In genomic region chr11:10735532-10736465, GRCh38 we compare ENCODE assay signal across 1 cellular context.
TF ChIP-seq lines count a peak whose summit lies in the region.

No MANE protein-coding gene starts in this region.

TF ChIP-seq in K562, 482 proteins besides CTCF, POLR2A, EP300 and RAD21 (continued from another document and continues in another):
- TF ChIP-seq ID3 (CRISPR knock-in tag; IDR thresholded peaks at IDR 0.05) (no peak), ID3 (tag; IDR thresholded peaks at IDR 0.05) (0 out of 2 replicates have a peak, but pooled peaks have one; percentile 14), YY1 (IDR thresholded peaks at IDR 0.05; ENCODE audit: borderline replicate concordance in 1 of 3, control insufficient read depth in 1 of 3, extremely low read depth in 1 of 3, insufficient read depth in 3 of 3, insufficient read length in 1 of 3, insufficient replicate concordance in 2 of 3, low read depth in 1 of 3, low read length in 2 of 3) (peak in 1 of 3 experiments; percentile 40), ZNF696 (CRISPR knock-in tag; conservative IDR thresholded peaks at IDR 0.05) (no peak), EHMT2 (IDR thresholded peaks at IDR 0.05) (no peak), TARDBP (IDR thresholded peaks at IDR 0.05) (no peak), CEBPG (CRISPR knock-in tag; IDR thresholded peaks at IDR 0.05) (no peak), CEBPG (tag; conservative IDR thresholded peaks at IDR 0.05 in 1 of 2, IDR thresholded peaks at IDR 0.05 in 1 of 2) (0 out of 4 replicates have a peak, but pooled peaks of 1 of the 2 experiments have one; percentile 6), ETV5 (CRISPR knock-in tag; IDR thresholded peaks at IDR 0.05; ENCODE audit: low read depth) (peak; percentile 91), L3MBTL2 (IDR thresholded peaks at IDR 0.05) (peak; percentile 61; the same call in 1 of the 2 replicates), XRCC5 (IDR thresholded peaks at IDR 0.05; ENCODE audit: low read depth, low read length) (peak; percentile 66; the same call in 1 of the 2 replicates), ZNF436 (CRISPR knock-in tag; IDR thresholded peaks at IDR 0.05) (no peak), LARP7 (IDR thresholded peaks at IDR 0.05) (no peak), MYNN (IDR thresholded peaks at IDR 0.05) (peak; percentile 55), MYNN (CRISPR knock-in tag; IDR thresholded peaks at IDR 0.05) (no peak), RBBP5 (IDR thresholded peaks at IDR 0.05; ENCODE audit: borderline replicate concordance, insufficient read depth, low read length, poor library complexity, severe bottlenecking) (peak; percentile 29), TEAD2 (tag; IDR thresholded peaks at IDR 0.05) (no peak), REST (CRISPR knock-in tag; IDR thresholded peaks at IDR 0.05; ENCODE audit: low read depth) (no peak), STAG1 (CRISPR knock-in tag; IDR thresholded peaks at IDR 0.05; ENCODE audit: borderline replicate concordance) (peak; percentile 100), FOXJ3 (CRISPR knock-in tag; IDR thresholded peaks at IDR 0.05) (no peak), MAX (CRISPR knock-in tag; IDR thresholded peaks at IDR 0.05) (peak; percentile 61), LEF1 (IDR thresholded peaks at IDR 0.05) (no peak), ARID2 (IDR thresholded peaks at IDR 0.05) (peak; percentile 98), BCOR (IDR thresholded peaks at IDR 0.05) (no peak; the same call in 1 of the 2 replicates), DLX4 (CRISPR knock-in tag; IDR thresholded peaks at IDR 0.05) (no peak), KHSRP (IDR thresholded peaks at IDR 0.05) (no peak), HES1 (IDR thresholded peaks at IDR 0.05; ENCODE audit: low read depth) (no peak), ZNF347 (CRISPR knock-in tag; IDR thresholded peaks at IDR 0.05; ENCODE audit: low read depth) (no peak), ZNF57 (CRISPR knock-in tag; IDR thresholded peaks at IDR 0.05) (no peak), FOXA3 (CRISPR knock-in tag; conservative IDR thresholded peaks at IDR 0.05 in 1 of 2, IDR thresholded peaks at IDR 0.05 in 1 of 2) (peak in 1 of 2 experiments; percentile 73; a peak in 2 of 4 replicates), ZNF76 (CRISPR knock-in tag; IDR thresholded peaks at IDR 0.05; ENCODE audit: borderline replicate concordance) (no peak), MCM2 (IDR thresholded peaks at IDR 0.05; ENCODE audit: low read depth) (no peak), SMAD2 (IDR thresholded peaks at IDR 0.05; ENCODE audit: low read depth, low read length) (no peak), ZNF165 (CRISPR knock-in tag; IDR thresholded peaks at IDR 0.05; ENCODE audit: borderline replicate concordance) (no peak), BRD9 (IDR thresholded peaks at IDR 0.05; ENCODE audit: low read depth, partially characterized antibody) (peak; percentile 87), GATAD2B (IDR thresholded peaks at IDR 0.05; ENCODE audit: borderline replicate concordance) (0 out of 2 replicates have a peak, but pooled peaks have one; percentile 64), ZNF592 (IDR thresholded peaks at IDR 0.05) (peak; percentile 70), PTRF (tag; IDR thresholded peaks at IDR 0.05) (no peak), TSC22D4 (tag; IDR thresholded peaks at IDR 0.05) (no peak), ETS1 (conservative IDR thresholded peaks at IDR 0.05; ENCODE audit: control insufficient read depth, low read depth, low read length) (no peak), NRF1 (conservative IDR thresholded peaks at IDR 0.05 in 1 of 2, IDR thresholded peaks at IDR 0.05 in 1 of 2) (0 out of 4 replicates have a peak, but pooled peaks of 1 of the 2 experiments have one; percentile 34), NR1H2 (CRISPR knock-in tag; IDR thresholded peaks at IDR 0.05) (no peak), TCF7L2 (IDR thresholded peaks at IDR 0.05; ENCODE audit: low read depth, low read length) (no peak), ZNF395 (CRISPR knock-in tag; IDR thresholded peaks at IDR 0.05) (no peak), MEF2A (IDR thresholded peaks at IDR 0.05; ENCODE audit: control insufficient read depth, low read depth, low read length) (no peak), CBX5 (IDR thresholded peaks at IDR 0.05; ENCODE audit: borderline replicate concordance, low read depth) (0 out of 2 replicates have a peak, but pooled peaks have one; percentile 25), FOXO4 (CRISPR knock-in tag; IDR thresholded peaks at IDR 0.05) (no peak), EP400 (IDR thresholded peaks at IDR 0.05) (peak; percentile 59; the same call in 1 of the 2 replicates), PCBP2 (IDR thresholded peaks at IDR 0.05; ENCODE audit: low read depth, low read length, poor library complexity, severe bottlenecking) (no peak), JUND (IDR thresholded peaks at IDR 0.05; ENCODE audit: borderline replicate concordance, low read depth, low read length) (peak; percentile 73; the same call in 1 of the 2 replicates), JUND (tag; IDR thresholded peaks at IDR 0.05; ENCODE audit: borderline replicate concordance, low read depth, low read length) (peak; percentile 51; the same call in 2 of the 3 replicates), ZNF551 (CRISPR knock-in tag; IDR thresholded peaks at IDR 0.05) (no peak), RFX1 (IDR thresholded peaks at IDR 0.05) (no peak), ERF (CRISPR knock-in tag; IDR thresholded peaks at IDR 0.05) (0 out of 2 replicates have a peak, but pooled peaks have one; percentile 26)
